In genomic region chr5:141882594-141883183, GRCh38 we compare ENCODE assay signal across 12 cellular contexts. TPM values are rescaled to one million over a fixed set of nuclear protein-coding genes. Genes with fewer than 3 reads are reported as not detected.
DNase-seq lines count a peak whose midpoint lies in the region; ATAC-seq and TF ChIP-seq lines count a peak whose summit lies in the region.
"Had no signal": no experiment of that assay in that cellular context is flagged by ENCODE, and none has a peak within 500 bp of the region (broad histone marks: within the 10 kb centered on the region; RNA-seq: fewer than 3 reads in every experiment).

No MANE protein-coding gene starts in this region.

- no peak for TF ChIP-seq CTCF in esophagus muscularis mucosa (IDR thresholded peaks at IDR 0.05)
- TF ChIP-seq CTCF in PC-9 (conservative IDR thresholded peaks at IDR 0.05) = no peak

- no peak for TF ChIP-seq EP300 in esophagus muscularis mucosa (IDR thresholded peaks at IDR 0.05)

- peaks cover 77% of the 10 kb centered on the region for H3K27me3 Mint-ChIP-seq in stimulated activated memory B cell treated with anti-CD40 and anti-IgM and Interleukin-4, amounts not matched to agents 10 μg/mL and 1 μg/mL and 100 μg/mL, for 72 hours

- intact Hi-C loops in esophagus muscularis mucosa (cut with DNase I) (no loop called here), PC-9 (cut with micrococcal nuclease; ENCODE audit: unreplicated experiment) (no loop called here)

- no peak overlapping the region for H3K4me2 ChIP-seq in PC-9

- H3K4me1 ChIP-seq in ES-I3 (ENCODE audit: insufficient read depth, low read length) (peaks cover 33% of the 10 kb centered on the region), esophagus muscularis mucosa (peaks cover 46 to 61% (median 60%) of the 10 kb centered on the region in 4 donors), neuron (ENCODE audit: insufficient read depth, low read length) (peaks cover 64% of the 10 kb centered on the region), PC-9 (replicated peaks; ENCODE audit: insufficient read depth) (peaks cover 27% of the 10 kb centered on the region)

- H3K4me3 Mint-ChIP-seq in stimulated activated memory B cell treated with anti-CD40 and anti-IgM and Interleukin-4, amounts not matched to agents 10 μg/mL and 1 μg/mL and 100 μg/mL, for 72 hours = no peak overlapping the region

- H3K9ac ChIP-seq in ES-I3 (ENCODE audit: low read depth, low read length) = peak overlapping the region; percentile 46; the same call in 1 of the 2 replicates

- DNase-seq in NCI-H2227 treated with DMSO at 0.1 percent for 48 hours (lab: John Stamatoyannopoulos, UW) (peak; percentile 92), esophagus muscularis mucosa (ENCODE audit: extremely low spot score) (no peak), UCSD-AML1 (lab: John Stamatoyannopoulos, UW; ENCODE audit: unreplicated experiment) (no peak), PC-9 (no peak)
- DNase-seq in stimulated activated naive CD4-positive, alpha-beta T cell treated with Interleukin-2 at 50 U/mL for 16 hours (lab: John Stamatoyannopoulos, UW) = no peak
- DNase-seq: activated effector memory CD4-positive, alpha-beta T cell treated with Interleukin-2 at 50 U/mL for 16 hours; NCI-H2081 treated with DMSO at 0.1 percent for 48 hours had no signal

- TF ChIP-seq POLR2A in esophagus muscularis mucosa (IDR thresholded peaks at IDR 0.05; ENCODE audit: low read depth) = no peak

- H3K27ac ChIP-seq in esophagus muscularis mucosa (replicated peaks in 1 of 4) = peak overlapping the region; percentile 48 to 63 (median 54)
- no peak overlapping the region for H3K27ac ChIP-seq in PC-9

- H3K36me3 ChIP-seq in ES-I3 (ENCODE audit: insufficient read depth, low read length) (no peaks in the 10 kb centered on the region), esophagus muscularis mucosa (no peaks in the 10 kb centered on the region), neuron (ENCODE audit: insufficient read depth, low read length) (no peaks in the 10 kb centered on the region), PC-9 (ENCODE audit: low read depth) (no peaks in the 10 kb centered on the region)

- CTCF ChIA-PET in PC-9 (lab: Charles Lee) = no interaction called here

- H3K27me3 ChIP-seq in esophagus muscularis mucosa (peaks cover 0 to 70% (median 28%) of the 10 kb centered on the region in 4 donors), neuron (ENCODE audit: insufficient read depth, low read length) (no peaks in the 10 kb centered on the region), PC-9 (ENCODE audit: insufficient read depth, low read depth) (no peaks in the 10 kb centered on the region)

- peaks cover 18% of the 10 kb centered on the region for H3K4me1 Mint-ChIP-seq in stimulated activated memory B cell treated with anti-CD40 and anti-IgM and Interleukin-4, amounts not matched to agents 10 μg/mL and 1 μg/mL and 100 μg/mL, for 72 hours

- no peaks in the 10 kb centered on the region for H4K20me1 ChIP-seq in PC-9 (ENCODE audit: insufficient read depth)

- H3K4me3 ChIP-seq in esophagus muscularis mucosa (peak overlapping the region in 2 of 4 donors; percentile 4 to 19), neuron (ENCODE audit: low read length) (peak overlapping the region; percentile 51), PC-9 (no peak overlapping the region)
- H3K4me3 ChIP-seq: GM12878 had no signal

- 12% methylated on average over 13 of the region's 13 CpGs for WGBS in esophagus muscularis mucosa

- peaks cover 4% of the 10 kb centered on the region for H3K79me2 ChIP-seq in PC-9 (ENCODE audit: low read depth)

- H3K9me3 ChIP-seq in ES-I3 (ENCODE audit: control insufficient read depth, insufficient read depth, low read length) (no peaks in the 10 kb centered on the region), esophagus muscularis mucosa (no peaks in the 10 kb centered on the region), neuron (ENCODE audit: low read length) (no peaks in the 10 kb centered on the region), PC-9 (ENCODE audit: insufficient read depth, low read depth) (no peaks in the 10 kb centered on the region)
- H3K9me3 ChIP-seq: Caco-2 had no signal

- H3K9me3 Mint-ChIP-seq in stimulated activated memory B cell treated with anti-CD40 and anti-IgM and Interleukin-4, amounts not matched to agents 10 μg/mL and 1 μg/mL and 100 μg/mL, for 72 hours = no peaks in the 10 kb centered on the region

- no peak for ATAC-seq in stimulated activated memory B cell treated with anti-CD40 and anti-IgM and Interleukin-4, amounts not matched to agents 10 μg/mL and 1 μg/mL and 100 μg/mL, for 72 hours
- ATAC-seq: GM12878 had no signal

- no peak overlapping the region for H3K27ac Mint-ChIP-seq in stimulated activated memory B cell treated with anti-CD40 and anti-IgM and Interleukin-4, amounts not matched to agents 10 μg/mL and 1 μg/mL and 100 μg/mL, for 72 hours

- H3K9me2 ChIP-seq in PC-9 (ENCODE audit: insufficient read depth) = no peaks in the 10 kb centered on the region

- peak overlapping the region; percentile 11 for H2AFZ ChIP-seq in neuron (ENCODE audit: low read depth, low read length)
- no peak overlapping the region for H2AFZ ChIP-seq in PC-9

- H3F3A ChIP-seq in PC-9 (ENCODE audit: insufficient read depth, low read depth) = peaks cover 25% of the 10 kb centered on the region

- BruUV-seq in PC-9 (replicated peaks; lab: Mats Ljungman, UMichigan) = no TSS peak

- no peaks in the 10 kb centered on the region for H3K36me3 Mint-ChIP-seq in stimulated activated memory B cell treated with anti-CD40 and anti-IgM and Interleukin-4, amounts not matched to agents 10 μg/mL and 1 μg/mL and 100 μg/mL, for 72 hours

- POLR2A ChIA-PET in PC-9 (lab: Charles Lee; ENCODE audit: unreplicated experiment) = no interaction called here

RNA-seq across cellular contexts. Expression of gene PCDH1, which starts 4.5 kb away (rescaled TPM):
- total RNA-seq in esophagus muscularis mucosa (10 to 100 TPM; 18.7 to 57.8 (median 38.2) TPM), PC-9 (2021) (88.5 and 101 TPM in 2 replicates)

RNA-seq across cellular contexts. Expression of gene DELE1, which starts 41.0 kb away (rescaled TPM):
- total RNA-seq in esophagus muscularis mucosa = 10 to 100 TPM; 44.4 to 75.8 (median 49.6) TPM
- total RNA-seq in PC-9 (2021) = 68.5 and 80.8 TPM in 2 replicates
